8 cellular contexts compared by ENCODE assay signal in genomic region chr12:22121224-22121623, GRCh38.
A peak's percentile ranks its signal among the peaks of the same experiment; 100 is the strongest.
DNase-seq lines count a peak whose midpoint lies in the region; ATAC-seq and FAIRE-seq lines count a peak whose summit lies in the region.

No MANE protein-coding gene starts in this region.

- no peak overlapping the region for H3K27ac Mint-ChIP-seq in CD4-positive, alpha-beta memory T cell
- no peak overlapping the region for H3K27ac Mint-ChIP-seq in activated CD4-positive, alpha-beta T cell treated with anti-CD3 and anti-CD28 coated beads, Interleukin-2, amount 10 ng/mL, durations not matched to agents 24 days and 14 days

- POLR2A ChIA-PET in CD4-positive, alpha-beta memory T cell (lab: Charles Lee; ENCODE audit: partially characterized antibody), result interaction anchor here (1.5 kb wide), 1 partner anchor 214 kb away, joined by 7 read pairs; no protein-coding TSS in a partner anchor

- H3K36me3 ChIP-seq in CD4-positive, alpha-beta memory T cell (ENCODE audit: insufficient read depth, low read length), result no peaks in the 10 kb centered on the region

- H3K4me1 Mint-ChIP-seq in CD4-positive, alpha-beta memory T cell, result peaks cover 0 to 6% (median 3%) of the 10 kb centered on the region in 4 donors
- H3K4me1 Mint-ChIP-seq in activated CD4-positive, alpha-beta T cell treated with anti-CD3 and anti-CD28 coated beads, Interleukin-2, amount 10 ng/mL, durations not matched to agents 24 days and 14 days, result peaks cover 2% of the 10 kb centered on the region

- H3K27ac ChIP-seq in CD4-positive, alpha-beta memory T cell (ENCODE audit: low read depth, low read length), result no peak overlapping the region

- intact Hi-C loops in CD4-positive, alpha-beta memory T cell (cut with micrococcal nuclease), result loop anchor here (1.0 kb wide), 1 partner anchor 214 kb away; no protein-coding TSS in a partner anchor
- intact Hi-C loops in activated CD4-positive, alpha-beta T cell treated with anti-CD3 and anti-CD28 coated beads, Interleukin-2, amount 10 ng/mL, durations not matched to agents 24 days and 14 days (cut with micrococcal nuclease), result no loop called here

- CTCF ChIA-PET in CD4-positive, alpha-beta memory T cell (lab: Charles Lee; ENCODE audit: partially characterized antibody), result interaction anchor here (0.9 to 3.8 kb wide), 18 partner anchors 11 to 423 kb away, joined by 3 to 23 read pairs (median 4); partner anchors contain the start of gene ST8SIA1

- H3K9me3 Mint-ChIP-seq in CD4-positive, alpha-beta memory T cell, result peaks cover 0 to 5% (median 2%) of the 10 kb centered on the region in 8 donors
- H3K9me3 Mint-ChIP-seq in activated CD4-positive, alpha-beta T cell treated with anti-CD3 and anti-CD28 coated beads, Interleukin-2, amount 10 ng/mL, durations not matched to agents 24 days and 14 days, result no peaks in the 10 kb centered on the region

- no peaks in the 10 kb centered on the region for H3K36me3 Mint-ChIP-seq in CD4-positive, alpha-beta memory T cell
- no peaks in the 10 kb centered on the region for H3K36me3 Mint-ChIP-seq in activated CD4-positive, alpha-beta T cell treated with anti-CD3 and anti-CD28 coated beads, Interleukin-2, amount 10 ng/mL, durations not matched to agents 24 days and 14 days (ENCODE audit: low read depth)

- no peaks in the 10 kb centered on the region for H3K9me3 ChIP-seq in CD4-positive, alpha-beta memory T cell (ENCODE audit: control insufficient read depth in 1 of 2, low read length in 2 of 2)

- H3K4me3 Mint-ChIP-seq in CD4-positive, alpha-beta memory T cell, result no peak overlapping the region
- no peak overlapping the region for H3K4me3 Mint-ChIP-seq in activated CD4-positive, alpha-beta T cell treated with anti-CD3 and anti-CD28 coated beads, Interleukin-2, amount 10 ng/mL, durations not matched to agents 24 days and 14 days

- H3K4me1 ChIP-seq in CD4-positive, alpha-beta memory T cell (ENCODE audit: insufficient read depth, low read length), result no peaks in the 10 kb centered on the region

- ATAC-seq in GM21526 (IDR thresholded peaks at IDR 0.05; ENCODE audit: low FRiP score, unreplicated experiment), result peak; percentile 82

- FAIRE-seq in HTR-8/SVneo (lab: Jason Lieb, UNC), result no peak

- DNase-seq in CD4-positive, alpha-beta memory T cell, result peak in 4 of 5 donors; percentile 21 to 39 (median 28)
- peak; percentile 70 for DNase-seq in activated CD4-positive, alpha-beta T cell treated with anti-CD3 and anti-CD28 coated beads, Interleukin-2, amount 10 ng/mL, durations not matched to agents 24 days and 14 days
- DNase-seq in islet precursor cell (peak; percentile 58), kidney tubule cell (ENCODE audit: low spot score) (no peak), HTR-8/SVneo (ENCODE audit: insufficient read length, low spot score) (no peak), NCI-H2029 (lab: John Stamatoyannopoulos, UW) (no peak), CD1c-positive myeloid dendritic cell (ENCODE audit: extremely low spot score) (no peak)

- H3K4me3 ChIP-seq in CD4-positive, alpha-beta memory T cell (ENCODE audit: low read length in 2 of 2), result no peak overlapping the region

- no peaks in the 10 kb centered on the region for H3K27me3 ChIP-seq in CD4-positive, alpha-beta memory T cell (ENCODE audit: insufficient read depth, low read length)

- no peaks in the 10 kb centered on the region for H3K27me3 Mint-ChIP-seq in CD4-positive, alpha-beta memory T cell
- H3K27me3 Mint-ChIP-seq in activated CD4-positive, alpha-beta T cell treated with anti-CD3 and anti-CD28 coated beads, Interleukin-2, amount 10 ng/mL, durations not matched to agents 24 days and 14 days, result peaks cover 5% of the 10 kb centered on the region

Comparison
In these comparisons a context has a peak if more than half of its experiments do, and no peak if none do; other contexts are left out.
1. DNase-seq: peak in CD4-positive, alpha-beta memory T cell (4 of 5), activated CD4-positive, alpha-beta T cell treated with anti-CD3 and anti-CD28 coated beads, Interleukin-2, amount 10 ng/mL, durations not matched to agents 24 days and 14 days (single experiment) and islet precursor cell (single experiment); none in kidney tubule cell (single experiment), HTR-8/SVneo (single experiment), NCI-H2029 (single experiment) and CD1c-positive myeloid dendritic cell (single experiment).